ENCODE assay signal across 18 cellular contexts in genomic region chr4:177177446-177178160, GRCh38.
DNase-seq lines count a peak whose midpoint lies in the region; ATAC-seq and TF ChIP-seq lines count a peak whose summit lies in the region.
"Had no signal": no experiment of that assay in that cellular context is flagged by ENCODE, and none has a peak within 500 bp of the region (broad histone marks: within the 10 kb centered on the region; RNA-seq: fewer than 3 reads in every experiment).

No MANE protein-coding gene starts in this region.

- ATAC-seq in HG03469 (IDR thresholded peaks at IDR 0.05; ENCODE audit: unreplicated experiment) (no peak), HG03095 (IDR thresholded peaks at IDR 0.05; ENCODE audit: unreplicated experiment) (no peak)
- ATAC-seq: activated CD4-positive, alpha-beta T cell treated with anti-CD3 and anti-CD28 coated beads for 36 hours; left colon had no signal

- WGBS in smooth muscle cell (ENCODE audit: low lambda C conversion rate): 71% methylated on average over 1 of the region's 1 CpG

- H3K9ac ChIP-seq in smooth muscle cell (ENCODE audit: low read depth) (no peak overlapping the region), neural progenitor cell (no peak overlapping the region)

- H3K79me2 ChIP-seq in smooth muscle cell (ENCODE audit: low read depth) (no peaks in the 10 kb centered on the region), neural progenitor cell (ENCODE audit: low read depth) (no peaks in the 10 kb centered on the region)

- H3K9me3 Mint-ChIP-seq in neural progenitor cell: no peaks in the 10 kb centered on the region
- H3K9me3 Mint-ChIP-seq: activated naive CD8-positive, alpha-beta T cell treated with anti-CD3 and anti-CD28 coated beads, Interleukin-2, amount 10 ng/mL, durations not matched to agents 7 days and 5 days had no signal

- no peaks in the 10 kb centered on the region for H3K36me3 Mint-ChIP-seq in neural progenitor cell
- H3K36me3 Mint-ChIP-seq: activated naive CD8-positive, alpha-beta T cell treated with anti-CD3 and anti-CD28 coated beads, Interleukin-2, amount 10 ng/mL, durations not matched to agents 7 days and 5 days; CD4-positive, CD25-positive, alpha-beta regulatory T cell had no signal

- H3K4me3 Mint-ChIP-seq in neural progenitor cell: no peak overlapping the region
- H3K4me3 Mint-ChIP-seq: activated CD4-positive, alpha-beta T cell treated with anti-CD3 and anti-CD28 coated beads for 36 hours; activated naive CD8-positive, alpha-beta T cell treated with anti-CD3 and anti-CD28 coated beads, Interleukin-2, amount 10 ng/mL, durations not matched to agents 7 days and 5 days; CD4-positive, CD25-positive, alpha-beta regulatory T cell had no signal

- in situ Hi-C loops in brain microvascular endothelial cell (cut with HindIII; ENCODE audit: low pct_ligation_motif_present, low sequenced_read_pairs): no loop called here

- peak overlapping the region; percentile 63 for H3K27ac ChIP-seq in brain microvascular endothelial cell
- no peak overlapping the region for H3K27ac ChIP-seq in smooth muscle cell (ENCODE audit: low read depth)
- no peak overlapping the region for H3K27ac ChIP-seq in neural progenitor cell
- H3K27ac ChIP-seq: SJCRH30 had no signal

- no peak overlapping the region for H3K27ac Mint-ChIP-seq in neural progenitor cell
- H3K27ac Mint-ChIP-seq: activated CD4-positive, alpha-beta T cell treated with anti-CD3 and anti-CD28 coated beads for 36 hours; activated naive CD8-positive, alpha-beta T cell treated with anti-CD3 and anti-CD28 coated beads, Interleukin-2, amount 10 ng/mL, durations not matched to agents 7 days and 5 days; CD4-positive, CD25-positive, alpha-beta regulatory T cell had no signal

- H4K20me1 ChIP-seq in smooth muscle cell (ENCODE audit: low read depth) (no peaks in the 10 kb centered on the region), neural progenitor cell (ENCODE audit: low read depth) (no peaks in the 10 kb centered on the region)

- DNase-seq in GM03348 (ENCODE audit: low spot score) (peak; percentile 31), brain microvascular endothelial cell (peak; percentile 20), iris pigment epithelial cell (ENCODE audit: low read depth) (peak; percentile 69), smooth muscle cell (lab: John Stamatoyannopoulos, UW; ENCODE audit: unreplicated experiment) (no peak), HEK293T (ENCODE audit: extremely low spot score) (no peak), neural progenitor cell (ENCODE audit: low spot score) (no peak)
- DNase-seq: activated CD4-positive, alpha-beta T cell treated with anti-CD3 and anti-CD28 coated beads for 36 hours; activated naive CD8-positive, alpha-beta T cell treated with anti-CD3 and anti-CD28 coated beads, Interleukin-2, amount 10 ng/mL, durations not matched to agents 7 days and 5 days; CD4-positive, CD25-positive, alpha-beta regulatory T cell; cerebellar nuclear complex; left colon; NCI-H2029 treated with DMSO at 0.1 percent for 48 hours; NCI-H524; OCI-M1; SJCRH30; T-helper 9 cell had no signal

- POLR2A ChIA-PET in HEK293T (lab: Yijun Ruan, JAX): no interaction called here

- H3K4me3 ChIP-seq in brain microvascular endothelial cell (ENCODE audit: low read depth, low read length): no peak overlapping the region
- no peak overlapping the region for H3K4me3 ChIP-seq in smooth muscle cell
- H3K4me3 ChIP-seq in neural progenitor cell: no peak overlapping the region
- H3K4me3 ChIP-seq: SJCRH30 had no signal

- CTCF ChIA-PET in HEK293T (lab: Yijun Ruan, JAX): no interaction called here

- H3K4me2 ChIP-seq in smooth muscle cell (no peak overlapping the region), neural progenitor cell (no peak overlapping the region)

- no peaks in the 10 kb centered on the region for H3K4me1 Mint-ChIP-seq in neural progenitor cell
- H3K4me1 Mint-ChIP-seq: activated CD4-positive, alpha-beta T cell treated with anti-CD3 and anti-CD28 coated beads for 36 hours; activated naive CD8-positive, alpha-beta T cell treated with anti-CD3 and anti-CD28 coated beads, Interleukin-2, amount 10 ng/mL, durations not matched to agents 7 days and 5 days; CD4-positive, CD25-positive, alpha-beta regulatory T cell had no signal

- peak overlapping the region; percentile 0 for H2AFZ ChIP-seq in smooth muscle cell (ENCODE audit: low read depth)
- no peak overlapping the region for H2AFZ ChIP-seq in neural progenitor cell (replicated peaks)

- H3K9me3 ChIP-seq in smooth muscle cell (replicated peaks; ENCODE audit: low read depth): no peaks in the 10 kb centered on the region
- H3K9me3 ChIP-seq in neural progenitor cell (ENCODE audit: low read depth): no peaks in the 10 kb centered on the region
- H3K9me3 ChIP-seq: SJCRH30 had no signal

- H3F3A ChIP-seq in smooth muscle cell (ENCODE audit: low read depth): no peaks in the 10 kb centered on the region
- no peaks in the 10 kb centered on the region for H3F3A ChIP-seq in neural progenitor cell (ENCODE audit: low read depth)

- H3K4me1 ChIP-seq in smooth muscle cell (ENCODE audit: low read depth) (no peaks in the 10 kb centered on the region), neural progenitor cell (no peaks in the 10 kb centered on the region)
- H3K4me1 ChIP-seq: SJCRH30 had no signal

- H3K27me3 Mint-ChIP-seq in neural progenitor cell (ENCODE audit: insufficient read depth, low read depth): no peaks in the 10 kb centered on the region
- H3K27me3 Mint-ChIP-seq: activated CD4-positive, alpha-beta T cell treated with anti-CD3 and anti-CD28 coated beads for 36 hours; activated naive CD8-positive, alpha-beta T cell treated with anti-CD3 and anti-CD28 coated beads, Interleukin-2, amount 10 ng/mL, durations not matched to agents 7 days and 5 days; CD4-positive, CD25-positive, alpha-beta regulatory T cell had no signal

- H3K36me3 ChIP-seq in brain microvascular endothelial cell (replicated peaks) (no peaks in the 10 kb centered on the region), smooth muscle cell (ENCODE audit: low read depth) (no peaks in the 10 kb centered on the region), neural progenitor cell (no peaks in the 10 kb centered on the region)
- H3K36me3 ChIP-seq: SJCRH30 had no signal

- TF ChIP-seq CTCF in brain microvascular endothelial cell (IDR thresholded peaks at IDR 0.05; ENCODE audit: low read depth, low read length, missing control alignments): no peak
- no peak for TF ChIP-seq CTCF in smooth muscle cell (IDR thresholded peaks at IDR 0.05; ENCODE audit: borderline replicate concordance, insufficient read depth, poor library complexity, severe bottlenecking)
- no peak for TF ChIP-seq CTCF in neural progenitor cell (IDR thresholded peaks at IDR 0.05)

- no peaks in the 10 kb centered on the region for H3K27me3 ChIP-seq in brain microvascular endothelial cell (replicated peaks)
- H3K27me3 ChIP-seq in smooth muscle cell (ENCODE audit: low read depth): no peaks in the 10 kb centered on the region
- no peaks in the 10 kb centered on the region for H3K27me3 ChIP-seq in neural progenitor cell
- H3K27me3 ChIP-seq: SJCRH30 had no signal

TF ChIP-seq in HEK293T, 16 proteins besides CTCF, POLR2A, EP300 and RAD21:
- TF ChIP-seq L3MBTL2 (conservative IDR thresholded peaks at IDR 0.05) (no peak), SUZ12 (IDR thresholded peaks at IDR 0.05) (no peak)
TF ChIP-seq in HEK293T: peak in this region for 0.

Comparison
In these comparisons a context has a peak if more than half of its experiments do, and no peak if none do; other contexts are left out.
1. DNase-seq: peak in GM03348 (single experiment), brain microvascular endothelial cell (single experiment) and iris pigment epithelial cell (single experiment); none in smooth muscle cell (single experiment), HEK293T (single experiment) and neural progenitor cell (single experiment).